Comparison of ENCODE assay signal across 1 cellular context in the genomic region with DNA sequence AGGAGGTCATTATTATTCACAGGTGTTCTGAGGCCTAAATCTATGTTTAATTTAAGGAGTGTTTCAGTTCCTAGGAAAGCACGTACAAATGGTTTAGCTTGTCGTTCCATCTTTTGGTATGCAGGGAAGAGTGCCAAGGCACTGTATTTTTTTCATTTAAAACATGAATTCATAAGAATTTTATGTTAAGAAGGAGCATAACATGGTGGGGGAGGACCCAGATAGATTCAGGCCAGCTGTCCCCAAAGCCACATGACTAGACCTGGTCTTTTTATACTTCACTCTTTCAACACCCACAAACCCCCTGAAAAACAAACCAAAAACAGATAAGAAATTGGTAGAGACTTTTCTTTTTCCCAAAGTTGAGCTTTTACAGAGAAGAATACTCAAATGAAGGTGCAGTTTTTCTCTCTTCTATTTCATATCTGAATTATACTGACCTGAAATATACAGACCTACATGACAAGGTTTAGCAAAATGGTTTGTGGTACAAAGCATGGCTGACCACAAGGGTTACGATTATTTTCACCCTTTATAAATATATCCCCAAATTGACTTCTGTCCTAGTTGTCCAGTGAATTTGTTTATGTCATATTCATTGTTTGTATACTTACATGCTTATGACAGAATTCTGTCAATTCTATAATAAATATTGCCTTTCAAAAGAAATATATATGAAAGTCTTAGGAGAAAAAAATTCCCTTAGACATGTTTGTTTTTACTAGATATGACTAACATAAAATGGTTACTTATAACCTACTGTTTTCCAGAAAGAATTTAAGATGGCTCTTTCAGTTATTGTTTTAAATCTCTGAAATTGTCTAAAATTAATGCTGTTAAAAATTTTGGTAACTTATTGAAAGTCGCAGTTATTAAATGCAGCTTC.
TF ChIP-seq lines count a peak whose summit lies in the region.

No MANE protein-coding gene starts in this region.

TF ChIP-seq in endothelial cell of umbilical vein, 7 proteins besides CTCF, POLR2A, EP300 and RAD21:
- no peak for TF ChIP-seq POLR2AphosphoS5 (IDR thresholded peaks at IDR 0.05; ENCODE audit: insufficient read depth, low read depth, low read length)
- TF ChIP-seq GATA2 (IDR thresholded peaks at IDR 0.05; ENCODE audit: insufficient read depth, insufficient read length, low read depth, low read length), result no peak
- TF ChIP-seq, protein P1, sequence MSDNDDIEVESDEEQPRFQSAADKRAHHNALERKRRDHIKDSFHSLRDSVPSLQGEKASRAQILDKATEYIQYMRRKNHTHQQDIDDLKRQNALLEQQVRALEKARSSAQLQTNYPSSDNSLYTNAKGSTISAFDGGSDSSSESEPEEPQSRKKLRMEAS (IDR thresholded peaks at IDR 0.05; ENCODE audit: insufficient read depth, insufficient read length), result no peak
- no peak for TF ChIP-seq MYC (IDR thresholded peaks at IDR 0.05; ENCODE audit: low read depth, low read length)
- no peak for TF ChIP-seq FOS (IDR thresholded peaks at IDR 0.05; ENCODE audit: borderline replicate concordance, insufficient read depth, low read length)
- no peak for TF ChIP-seq JUN (IDR thresholded peaks at IDR 0.05; ENCODE audit: borderline replicate concordance, insufficient read depth, insufficient read length, low read depth)
- TF ChIP-seq EZH2 (IDR thresholded peaks at IDR 0.05; ENCODE audit: borderline replicate concordance, low read depth, low read length, severe bottlenecking), result no peak
